ENCODE assay signal across 24 cellular contexts in the genomic region with DNA sequence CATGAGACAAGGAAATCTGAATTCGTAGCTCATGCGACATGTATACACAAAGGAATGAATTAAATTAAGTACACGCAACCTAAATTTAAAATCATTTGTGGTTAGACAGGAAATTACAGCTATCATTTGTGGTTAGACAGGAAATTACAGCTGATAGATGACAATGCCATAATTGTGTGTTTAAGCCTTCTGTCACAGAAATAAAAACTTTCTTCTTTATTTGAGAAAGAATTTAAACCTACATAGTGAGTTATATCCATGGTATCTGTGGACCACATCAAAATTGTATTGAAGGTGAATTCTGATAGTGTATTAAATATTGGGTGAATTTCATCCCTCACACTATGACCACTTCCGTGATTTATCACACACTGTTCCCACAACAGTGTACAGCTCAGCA.
DNase-seq lines count a peak whose midpoint lies in the region; ATAC-seq, FAIRE-seq and TF ChIP-seq lines count a peak whose summit lies in the region.
"Had no signal": no experiment of that assay in that cellular context is flagged by ENCODE, and none has a peak within 500 bp of the region (broad histone marks: within the 10 kb centered on the region; RNA-seq: fewer than 3 reads in every experiment).

No MANE protein-coding gene starts in this region.

- H3K27ac Mint-ChIP-seq in CD8-positive, alpha-beta T cell, result no peak overlapping the region
- H3K27ac Mint-ChIP-seq: activated naive CD4-positive, alpha-beta T cell treated with anti-CD3 and anti-CD28 coated beads, Interleukin-2, amount 10 ng/mL, durations not matched to agents 7 days and 5 days; naive thymus-derived CD4-positive, alpha-beta T cell had no signal

- no peak for TF ChIP-seq POLR2A in GM12892 (IDR thresholded peaks at IDR 0.05; ENCODE audit: low read depth, low read length)

- no peaks in the 10 kb centered on the region for H3K36me3 ChIP-seq in BLaER1
- H3K36me3 ChIP-seq in SJCRH30, result no peaks in the 10 kb centered on the region
- no peaks in the 10 kb centered on the region for H3K36me3 ChIP-seq in fibroblast of lung (ENCODE audit: control insufficient read depth, insufficient read depth, low read length)
- H3K36me3 ChIP-seq in Karpas-422 (ENCODE audit: insufficient read depth, low read length), result no peaks in the 10 kb centered on the region
- no peaks in the 10 kb centered on the region for H3K36me3 ChIP-seq in CD8-positive, alpha-beta T cell (ENCODE audit: insufficient read depth, low read length)
- H3K36me3 ChIP-seq: gastroesophageal sphincter, pancreas, right lobe of liver had no signal

- ATAC-seq in GM18868 (IDR thresholded peaks at IDR 0.05; ENCODE audit: unreplicated experiment), result no peak
- no peak for ATAC-seq in CD8-positive, alpha-beta T cell
- ATAC-seq: body of pancreas; gastroesophageal sphincter; naive thymus-derived CD4-positive, alpha-beta T cell; pancreas; right lobe of liver had no signal

- FAIRE-seq in GM12892 (lab: Jason Lieb, UNC), result no peak
- FAIRE-seq: GM18507 had no signal

- H4K20me1 ChIP-seq in BLaER1 (no peaks in the 10 kb centered on the region), fibroblast of lung (ENCODE audit: control insufficient read depth, extremely low read depth, insufficient read depth, low read length) (no peaks in the 10 kb centered on the region), Karpas-422 (ENCODE audit: insufficient read depth, low read depth, low read length) (no peaks in the 10 kb centered on the region)

- TF ChIP-seq CTCF in fibroblast of lung (conservative IDR thresholded peaks at IDR 0.05 in 1 of 2, IDR thresholded peaks at IDR 0.05 in 1 of 2; ENCODE audit: low read depth in 1 of 2, low read length in 2 of 2), result no peak
- no peak for TF ChIP-seq CTCF in CD8-positive, alpha-beta T cell (IDR thresholded peaks at IDR 0.05)

- H3K9ac ChIP-seq in BLaER1 (no peak overlapping the region), fibroblast of lung (ENCODE audit: insufficient read depth, low read length) (no peak overlapping the region), Karpas-422 (ENCODE audit: low read length) (no peak overlapping the region)

- H3K4me1 Mint-ChIP-seq in CD8-positive, alpha-beta T cell (ENCODE audit: low read depth), result no peaks in the 10 kb centered on the region
- H3K4me1 Mint-ChIP-seq: activated naive CD4-positive, alpha-beta T cell treated with anti-CD3 and anti-CD28 coated beads, Interleukin-2, amount 10 ng/mL, durations not matched to agents 7 days and 5 days; naive thymus-derived CD4-positive, alpha-beta T cell had no signal

- intact Hi-C loops in CD8-positive, alpha-beta T cell (cut with DNase I, micrococcal nuclease), result no loop called here

- CTCF ChIA-PET in CD8-positive, alpha-beta T cell (lab: Charles Lee), result no interaction called here

- POLR2A ChIA-PET in CD8-positive, alpha-beta T cell (lab: Charles Lee), result no interaction called here

- H2AFZ ChIP-seq in fibroblast of lung (ENCODE audit: low read length), result no peak overlapping the region
- no peak overlapping the region for H2AFZ ChIP-seq in Karpas-422 (ENCODE audit: low read length)

- H3K4me2 ChIP-seq in BLaER1 (peak overlapping the region; percentile 27), fibroblast of lung (ENCODE audit: extremely low read depth, insufficient read depth, low read length) (no peak overlapping the region), Karpas-422 (ENCODE audit: low read depth, low read length, poor library complexity, severe bottlenecking) (no peak overlapping the region)

- 0 out of 2 replicates have a peak, but pooled peaks cover 5% of the 10 kb centered on the region for H3K9me3 ChIP-seq in BLaER1
- H3K9me3 ChIP-seq in SJCRH30 (replicated peaks), result no peaks in the 10 kb centered on the region
- no peaks in the 10 kb centered on the region for H3K9me3 ChIP-seq in fibroblast of lung (ENCODE audit: control insufficient read depth, insufficient read depth, low read depth, low read length)
- peaks cover 11% of the 10 kb centered on the region for H3K9me3 ChIP-seq in Karpas-422 (ENCODE audit: low read length)
- H3K9me3 ChIP-seq in CD8-positive, alpha-beta T cell (ENCODE audit: low read length), result no peaks in the 10 kb centered on the region
- H3K9me3 ChIP-seq: body of pancreas, pancreas, right lobe of liver, testis had no signal

- H3K27me3 ChIP-seq in BLaER1, result no peaks in the 10 kb centered on the region
- no peaks in the 10 kb centered on the region for H3K27me3 ChIP-seq in SJCRH30
- no peaks in the 10 kb centered on the region for H3K27me3 ChIP-seq in fibroblast of lung (ENCODE audit: control insufficient read depth, insufficient read depth, low read length)
- H3K27me3 ChIP-seq in Karpas-422 (ENCODE audit: low read length), result no peaks in the 10 kb centered on the region
- no peaks in the 10 kb centered on the region for H3K27me3 ChIP-seq in CD8-positive, alpha-beta T cell (ENCODE audit: insufficient read depth, low read length)
- H3K27me3 ChIP-seq: body of pancreas, gastroesophageal sphincter, pancreas, right lobe of liver, testis had no signal

- no peak overlapping the region for H3K27ac ChIP-seq in BLaER1
- 0 out of 2 replicates have a peak overlapping the region, but pooled peaks have one; percentile 3 for H3K27ac ChIP-seq in SJCRH30
- H3K27ac ChIP-seq in fibroblast of lung (ENCODE audit: insufficient read depth, low read length), result no peak overlapping the region
- H3K27ac ChIP-seq in Karpas-422 (ENCODE audit: low read length), result no peak overlapping the region
- H3K27ac ChIP-seq in CD8-positive, alpha-beta T cell (ENCODE audit: low read depth, low read length), result no peak overlapping the region
- H3K27ac ChIP-seq: body of pancreas, gastroesophageal sphincter, pancreas, right lobe of liver, testis had no signal

- H3K27me3 Mint-ChIP-seq in CD8-positive, alpha-beta T cell (ENCODE audit: low read depth), result no peaks in the 10 kb centered on the region
- H3K27me3 Mint-ChIP-seq: activated naive CD4-positive, alpha-beta T cell treated with anti-CD3 and anti-CD28 coated beads, Interleukin-2, amount 10 ng/mL, durations not matched to agents 7 days and 5 days had no signal

- no peak overlapping the region for H3K4me3 ChIP-seq in BLaER1
- H3K4me3 ChIP-seq in SJCRH30, result no peak overlapping the region
- H3K4me3 ChIP-seq in fibroblast of lung (replicated peaks in 1 of 4; ENCODE audit: control extremely low read depth in 1 of 4, insufficient read depth in 1 of 4, low read depth in 3 of 4, low read length in 4 of 4), result no peak overlapping the region
- no peak overlapping the region for H3K4me3 ChIP-seq in Karpas-422 (ENCODE audit: low read length)
- H3K4me3 ChIP-seq in CD8-positive, alpha-beta T cell (ENCODE audit: low read depth, low read length), result no peak overlapping the region
- H3K4me3 ChIP-seq: body of pancreas, gastroesophageal sphincter, pancreas, right lobe of liver, testis had no signal

- peaks cover 11% of the 10 kb centered on the region for H3K4me1 ChIP-seq in BLaER1
- peaks cover 5% of the 10 kb centered on the region for H3K4me1 ChIP-seq in SJCRH30
- no peaks in the 10 kb centered on the region for H3K4me1 ChIP-seq in fibroblast of lung (ENCODE audit: control insufficient read depth, extremely low read depth, insufficient read depth, low read length)
- no peaks in the 10 kb centered on the region for H3K4me1 ChIP-seq in Karpas-422 (ENCODE audit: low read length)
- H3K4me1 ChIP-seq in CD8-positive, alpha-beta T cell (ENCODE audit: insufficient read depth, low read length), result no peaks in the 10 kb centered on the region
- H3K4me1 ChIP-seq: body of pancreas, gastroesophageal sphincter, pancreas, right lobe of liver, testis had no signal

- DNase-seq in HT-29 (ENCODE audit: low spot score) (peak; percentile 34), SJCRH30 (peak in 1 of 2 experiments; percentile 21), fibroblast of lung (ENCODE audit: low read depth in 2 of 2) (peak; percentile 10 to 75), Karpas-422 (no peak), GM12892 (ENCODE audit: insufficient read length) (no peak)
- DNase-seq in CD8-positive, alpha-beta T cell, result no peak
- DNase-seq: activated CD4-positive, alpha-beta T cell treated with anti-CD3 and anti-CD28 coated beads, Interleukin-2, amount 50 U/mL, for 48 hours; activated naive CD4-positive, alpha-beta T cell treated with anti-CD3 and anti-CD28 coated beads, Interleukin-2, amount 10 ng/mL, durations not matched to agents 7 days and 5 days; activated T-cell treated with anti-CD3 and anti-CD28 coated beads, Interleukin-2, amount 50 U/mL, for 1 hour; body of pancreas; cortex of kidney; kidney glomerular epithelial cell; mesendoderm; naive thymus-derived CD4-positive, alpha-beta T cell; NCI-H1694 treated with DMSO at 0.1 percent for 48 hours; NCI-H226; pancreas; right lobe of liver; T-helper 1 cell; testis had no signal

- H3K9me3 Mint-ChIP-seq in CD8-positive, alpha-beta T cell, result peaks cover 4% of the 10 kb centered on the region

- no peaks in the 10 kb centered on the region for H3K79me2 ChIP-seq in fibroblast of lung (ENCODE audit: control insufficient read depth, insufficient read depth, low read length)
- no peaks in the 10 kb centered on the region for H3K79me2 ChIP-seq in Karpas-422 (ENCODE audit: low read length)

- H3K9me2 ChIP-seq in Karpas-422 (replicated peaks; ENCODE audit: insufficient read depth, low read length), result no peaks in the 10 kb centered on the region

- no peaks in the 10 kb centered on the region for H3K36me3 Mint-ChIP-seq in CD8-positive, alpha-beta T cell
- H3K36me3 Mint-ChIP-seq: activated naive CD4-positive, alpha-beta T cell treated with anti-CD3 and anti-CD28 coated beads, Interleukin-2, amount 10 ng/mL, durations not matched to agents 7 days and 5 days; naive thymus-derived CD4-positive, alpha-beta T cell had no signal

- H3K4me3 Mint-ChIP-seq in CD8-positive, alpha-beta T cell, result no peak overlapping the region
- H3K4me3 Mint-ChIP-seq: activated naive CD4-positive, alpha-beta T cell treated with anti-CD3 and anti-CD28 coated beads, Interleukin-2, amount 10 ng/mL, durations not matched to agents 7 days and 5 days; naive thymus-derived CD4-positive, alpha-beta T cell had no signal

Comparison
In these comparisons a context has a peak if more than half of its experiments do, and no peak if none do; other contexts are left out.
1. DNase-seq: peak in HT-29 (single experiment) and fibroblast of lung (2 of 2); none in Karpas-422 (single experiment), GM12892 (single experiment) and CD8-positive, alpha-beta T cell (0 of 7).